ENCODE assay signal across 1 cellular context in the genomic region with DNA sequence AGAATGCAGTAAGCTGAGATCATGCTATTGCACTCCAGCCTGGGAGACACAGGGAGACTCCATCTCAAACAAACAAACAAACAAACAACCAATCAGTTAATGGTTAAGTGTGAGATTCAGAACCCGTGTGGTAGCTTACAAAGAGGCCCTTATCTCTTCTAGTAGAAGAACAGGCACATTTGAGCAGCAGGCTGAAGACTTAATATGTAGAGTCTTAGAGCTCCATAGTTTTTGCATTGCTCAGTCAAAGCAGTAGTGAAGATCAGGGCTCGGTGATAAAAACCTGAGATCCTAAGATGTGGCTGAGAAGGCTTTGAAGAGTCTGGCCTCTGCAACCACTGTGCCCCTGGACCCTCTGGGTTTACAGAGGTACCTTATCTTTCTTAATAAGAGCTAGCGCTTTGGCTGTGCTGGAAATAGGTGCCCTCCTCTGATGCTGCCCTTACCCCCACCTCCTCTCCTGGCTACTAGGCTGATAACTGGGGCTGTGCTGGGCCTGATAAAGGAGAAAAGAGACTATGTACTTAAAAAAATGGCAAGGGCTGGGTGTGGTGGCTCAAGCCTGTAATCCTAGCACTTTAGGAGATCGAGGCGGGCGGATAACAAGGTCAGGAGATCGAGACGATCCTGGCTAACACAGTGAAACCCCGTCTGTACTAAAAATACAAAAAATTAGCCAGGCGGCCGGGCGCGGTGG.
TF ChIP-seq lines count a peak whose summit lies in the region.

No MANE protein-coding gene starts in this region.

TF ChIP-seq in K562, 482 proteins besides CTCF, POLR2A, EP300 and RAD21 (continued from another document):
- TF ChIP-seq CEBPG (CRISPR knock-in tag; IDR thresholded peaks at IDR 0.05): no peak
- no peak for TF ChIP-seq CEBPG (tag; conservative IDR thresholded peaks at IDR 0.05 in 1 of 2, IDR thresholded peaks at IDR 0.05 in 1 of 2)
- no peak for TF ChIP-seq C11orf30 (IDR thresholded peaks at IDR 0.05; ENCODE audit: low read depth)
- no peak for TF ChIP-seq BDP1 (IDR thresholded peaks at IDR 0.05; ENCODE audit: insufficient read depth, insufficient read length)
- TF ChIP-seq, protein P1, sequence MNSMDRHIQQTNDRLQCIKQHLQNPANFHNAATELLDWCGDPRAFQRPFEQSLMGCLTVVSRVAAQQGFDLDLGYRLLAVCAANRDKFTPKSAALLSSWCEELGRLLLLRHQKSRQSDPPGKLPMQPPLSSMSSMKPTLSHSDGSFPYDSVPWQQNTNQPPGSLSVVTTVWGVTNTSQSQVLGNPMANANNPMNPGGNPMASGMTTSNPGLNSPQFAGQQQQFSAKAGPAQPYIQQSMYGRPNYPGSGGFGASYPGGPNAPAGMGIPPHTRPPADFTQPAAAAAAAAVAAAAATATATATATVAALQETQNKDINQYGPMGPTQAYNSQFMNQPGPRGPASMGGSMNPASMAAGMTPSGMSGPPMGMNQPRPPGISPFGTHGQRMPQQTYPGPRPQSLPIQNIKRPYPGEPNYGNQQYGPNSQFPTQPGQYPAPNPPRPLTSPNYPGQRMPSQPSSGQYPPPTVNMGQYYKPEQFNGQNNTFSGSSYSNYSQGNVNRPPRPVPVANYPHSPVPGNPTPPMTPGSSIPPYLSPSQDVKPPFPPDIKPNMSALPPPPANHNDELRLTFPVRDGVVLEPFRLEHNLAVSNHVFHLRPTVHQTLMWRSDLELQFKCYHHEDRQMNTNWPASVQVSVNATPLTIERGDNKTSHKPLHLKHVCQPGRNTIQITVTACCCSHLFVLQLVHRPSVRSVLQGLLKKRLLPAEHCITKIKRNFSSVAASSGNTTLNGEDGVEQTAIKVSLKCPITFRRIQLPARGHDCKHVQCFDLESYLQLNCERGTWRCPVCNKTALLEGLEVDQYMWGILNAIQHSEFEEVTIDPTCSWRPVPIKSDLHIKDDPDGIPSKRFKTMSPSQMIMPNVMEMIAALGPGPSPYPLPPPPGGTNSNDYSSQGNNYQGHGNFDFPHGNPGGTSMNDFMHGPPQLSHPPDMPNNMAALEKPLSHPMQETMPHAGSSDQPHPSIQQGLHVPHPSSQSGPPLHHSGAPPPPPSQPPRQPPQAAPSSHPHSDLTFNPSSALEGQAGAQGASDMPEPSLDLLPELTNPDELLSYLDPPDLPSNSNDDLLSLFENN (IDR thresholded peaks at IDR 0.05; ENCODE audit: low read depth in 2 of 2, low read length in 2 of 2): peak in 1 of 2 experiments; percentile 52; a peak in 1 of 4 replicates
- no peak for TF ChIP-seq NR4A1 (CRISPR knock-in tag; IDR thresholded peaks at IDR 0.05)
- TF ChIP-seq NR4A1 (tag; IDR thresholded peaks at IDR 0.05): no peak; the same call in 1 of the 2 replicates
- no peak for TF ChIP-seq ZNF274 (IDR thresholded peaks at IDR 0.05; ENCODE audit: borderline replicate concordance, low read depth, low read length)
- no peak; the same call in 1 of the 2 replicates for TF ChIP-seq SP1 (CRISPR knock-in tag; IDR thresholded peaks at IDR 0.05)
- TF ChIP-seq KAT7 (CRISPR knock-in tag; IDR thresholded peaks at IDR 0.05; ENCODE audit: borderline replicate concordance): no peak
- TF ChIP-seq, protein P2, sequence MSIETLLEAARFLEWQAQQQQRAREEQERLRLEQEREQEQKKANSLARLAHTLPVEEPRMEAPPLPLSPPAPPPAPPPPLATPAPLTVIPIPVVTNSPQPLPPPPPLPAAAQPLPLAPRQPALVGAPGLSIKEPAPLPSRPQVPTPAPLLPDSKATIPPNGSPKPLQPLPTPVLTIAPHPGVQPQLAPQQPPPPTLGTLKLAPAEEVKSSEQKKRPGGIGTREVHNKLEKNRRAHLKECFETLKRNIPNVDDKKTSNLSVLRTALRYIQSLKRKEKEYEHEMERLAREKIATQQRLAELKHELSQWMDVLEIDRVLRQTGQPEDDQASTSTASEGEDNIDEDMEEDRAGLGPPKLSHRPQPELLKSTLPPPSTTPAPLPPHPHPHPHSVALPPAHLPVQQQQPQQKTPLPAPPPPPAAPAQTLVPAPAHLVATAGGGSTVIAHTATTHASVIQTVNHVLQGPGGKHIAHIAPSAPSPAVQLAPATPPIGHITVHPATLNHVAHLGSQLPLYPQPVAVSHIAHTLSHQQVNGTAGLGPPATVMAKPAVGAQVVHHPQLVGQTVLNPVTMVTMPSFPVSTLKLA (conservative IDR thresholded peaks at IDR 0.05): 0 out of 4 replicates have a peak, but pooled peaks of 1 of the 2 experiments have one; percentile 9
- TF ChIP-seq ZBTB7A (IDR thresholded peaks at IDR 0.05; ENCODE audit: borderline replicate concordance, control insufficient read depth, low read depth, low read length): no peak
- no peak for TF ChIP-seq SAP30 (IDR thresholded peaks at IDR 0.05; ENCODE audit: borderline replicate concordance, insufficient read depth, low read depth, low read length, poor library complexity, severe bottlenecking)
- TF ChIP-seq, protein P3, sequence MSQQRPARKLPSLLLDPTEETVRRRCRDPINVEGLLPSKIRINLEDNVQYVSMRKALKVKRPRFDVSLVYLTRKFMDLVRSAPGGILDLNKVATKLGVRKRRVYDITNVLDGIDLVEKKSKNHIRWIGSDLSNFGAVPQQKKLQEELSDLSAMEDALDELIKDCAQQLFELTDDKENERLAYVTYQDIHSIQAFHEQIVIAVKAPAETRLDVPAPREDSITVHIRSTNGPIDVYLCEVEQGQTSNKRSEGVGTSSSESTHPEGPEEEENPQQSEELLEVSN (IDR thresholded peaks at IDR 0.05; ENCODE audit: borderline replicate concordance in 1 of 2, extremely low read depth in 1 of 2, insufficient read depth in 1 of 2, insufficient read length in 1 of 2, low read depth in 1 of 2, low read length in 1 of 2, poor library complexity in 1 of 2, severe bottlenecking in 1 of 2): no peak
- TF ChIP-seq, protein P4, sequence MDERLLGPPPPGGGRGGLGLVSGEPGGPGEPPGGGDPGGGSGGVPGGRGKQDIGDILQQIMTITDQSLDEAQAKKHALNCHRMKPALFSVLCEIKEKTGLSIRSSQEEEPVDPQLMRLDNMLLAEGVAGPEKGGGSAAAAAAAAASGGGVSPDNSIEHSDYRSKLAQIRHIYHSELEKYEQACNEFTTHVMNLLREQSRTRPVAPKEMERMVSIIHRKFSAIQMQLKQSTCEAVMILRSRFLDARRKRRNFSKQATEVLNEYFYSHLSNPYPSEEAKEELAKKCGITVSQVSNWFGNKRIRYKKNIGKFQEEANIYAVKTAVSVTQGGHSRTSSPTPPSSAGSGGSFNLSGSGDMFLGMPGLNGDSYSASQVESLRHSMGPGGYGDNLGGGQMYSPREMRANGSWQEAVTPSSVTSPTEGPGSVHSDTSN (CRISPR knock-in tag; IDR thresholded peaks at IDR 0.05; ENCODE audit: low read depth): no peak
- TF ChIP-seq, protein P4 (tag; conservative IDR thresholded peaks at IDR 0.05; ENCODE audit: low read depth): no peak
- TF ChIP-seq, protein P5, sequence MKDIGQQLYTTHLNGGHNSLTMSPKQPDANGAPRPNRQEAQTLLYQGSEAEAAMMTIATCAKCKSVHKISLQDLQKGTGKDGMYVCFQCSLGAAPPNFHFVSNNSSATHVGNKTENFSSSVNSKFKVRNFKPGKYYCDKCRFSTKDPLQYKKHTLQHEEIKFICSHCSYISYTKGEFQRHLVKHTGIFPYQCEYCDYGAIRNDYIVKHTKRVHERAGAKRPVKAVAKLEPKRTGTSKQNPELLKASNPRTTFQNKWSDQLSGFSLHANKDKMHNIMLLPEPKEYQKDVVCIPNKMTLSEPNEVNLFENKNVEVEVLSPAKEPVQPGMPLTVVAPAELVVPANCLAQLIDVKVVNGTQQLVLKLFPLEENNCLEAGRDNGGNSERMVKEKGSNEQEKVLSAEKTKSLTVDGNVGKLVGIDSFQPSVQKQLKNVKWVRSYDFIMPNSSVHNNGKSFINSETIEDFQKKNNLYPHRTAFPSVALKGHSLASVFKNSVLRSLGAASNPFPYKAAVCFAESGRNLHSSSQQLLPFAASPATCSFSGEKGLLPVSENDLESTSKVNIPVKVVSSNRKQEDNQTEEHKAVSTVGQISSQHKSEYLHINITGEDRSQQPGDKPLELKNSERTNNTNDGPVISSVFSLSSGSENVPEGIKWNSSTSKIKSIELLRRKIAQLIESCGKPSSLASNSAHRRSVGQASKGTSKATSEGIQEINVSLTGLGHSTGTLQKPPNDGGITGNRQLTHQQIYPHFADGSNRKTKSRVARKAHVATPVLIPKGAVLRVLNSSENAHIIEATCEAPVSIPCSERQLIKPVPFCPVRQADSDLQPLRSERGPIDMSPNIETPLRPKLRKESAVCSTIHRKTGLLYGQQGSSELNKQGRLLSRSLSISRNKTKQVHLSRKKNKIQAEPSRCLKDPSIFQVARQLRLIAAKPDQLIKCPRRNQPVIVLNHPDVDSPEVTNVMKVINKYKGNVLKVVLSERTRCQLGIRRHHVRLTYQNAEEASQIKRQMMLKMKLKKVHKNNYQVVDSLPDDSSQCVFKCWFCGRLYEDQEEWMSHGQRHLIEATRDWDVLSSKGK (CRISPR knock-in tag; IDR thresholded peaks at IDR 0.05): no peak
- no peak for TF ChIP-seq ELF2 (CRISPR knock-in tag; IDR thresholded peaks at IDR 0.05)
- TF ChIP-seq, protein P6, sequence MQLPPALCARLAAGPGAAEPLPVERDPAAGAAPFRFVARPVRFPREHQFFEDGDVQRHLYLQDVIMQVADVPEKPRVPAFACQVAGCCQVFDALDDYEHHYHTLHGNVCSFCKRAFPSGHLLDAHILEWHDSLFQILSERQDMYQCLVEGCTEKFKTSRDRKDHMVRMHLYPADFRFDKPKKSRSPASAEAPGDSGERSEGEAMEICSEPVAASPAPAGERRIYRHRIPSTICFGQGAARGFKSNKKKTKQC (CRISPR knock-in tag; IDR thresholded peaks at IDR 0.05): no peak
- TF ChIP-seq THRAP3 (IDR thresholded peaks at IDR 0.05; ENCODE audit: borderline replicate concordance): no peak
- peak; percentile 88 for TF ChIP-seq TCF3 (CRISPR knock-in tag; IDR thresholded peaks at IDR 0.05)
